ENCODE assay signal across 25 cellular contexts in genomic region chr6:13152804-13153203, GRCh38.
"Had no signal": no experiment of that assay in that cellular context is flagged by ENCODE, and none has a peak within 500 bp of the region (broad histone marks: within the 10 kb centered on the region; RNA-seq: fewer than 3 reads in every experiment).

No MANE protein-coding gene starts in this region.

- H3K36me3 ChIP-seq: breast epithelium, gastroesophageal sphincter, heart right ventricle, tibial artery had no signal

- H3K27ac Mint-ChIP-seq: activated T-cell treated with anti-CD3 and anti-CD28 coated beads, Interleukin-2, amount 50 U/mL, for 72 hours; memory B cell; naive thymus-derived CD8-positive, alpha-beta T cell had no signal

- H3K4me3 ChIP-seq: breast epithelium, gastroesophageal sphincter, heart right ventricle, mucosa of descending colon, tibial artery had no signal

- H3K4me1 Mint-ChIP-seq: memory B cell; naive thymus-derived CD8-positive, alpha-beta T cell had no signal

- H3K4me3 Mint-ChIP-seq: activated T-cell treated with anti-CD3 and anti-CD28 coated beads, Interleukin-2, amount 50 U/mL, for 72 hours; memory B cell; naive thymus-derived CD8-positive, alpha-beta T cell had no signal

- ATAC-seq: activated T-cell treated with anti-CD3 and anti-CD28 coated beads, Interleukin-2, amount 50 U/mL, for 72 hours; esophagus mucosa; gastroesophageal sphincter; mucosa of descending colon; naive thymus-derived CD8-positive, alpha-beta T cell; stimulated activated naive CD8-positive, alpha-beta T cell treated with anti-CD3 and anti-CD28 coated beads, Interleukin-15, Interleukin-2, amounts not matched to agents 100 U/mL and 50 U/mL, for 24 hours had no signal

- DNase-seq: activated CD4-positive, alpha-beta T cell treated with anti-CD3 and anti-CD28 coated beads for 1 hour; activated effector memory CD4-positive, alpha-beta T cell treated with anti-CD3 and anti-CD28 coated beads, Interleukin-2, amount 50 U/mL, for 16 hours; activated naive CD4-positive, alpha-beta T cell treated with anti-CD3 and anti-CD28 coated beads, Interleukin-2, amount 50 U/mL, for 16 hours; activated T-cell treated with anti-CD3 and anti-CD28 coated beads, Interleukin-2, amount 50 U/mL, for 72 hours; aorta; cortex of kidney; effector CD4-positive, alpha-beta T cell; heart right ventricle; kidney; mucosa of descending colon; naive thymus-derived CD8-positive, alpha-beta T cell; nucleus accumbens; posterior cingulate gyrus; stimulated activated CD4-positive, alpha-beta T cell treated with anti-CD3 and anti-CD28 coated beads, Interleukin-12 subunit alpha, Interleukin-12 subunit beta, amount 100 ng/mL, for 4 hours; stimulated activated CD4-positive, alpha-beta T cell treated with anti-CD3 and anti-CD28 coated beads, Interleukin-1b, Interleukin-23, amount 100 ng/mL, for 48 hours; stimulated activated CD8-positive, alpha-beta memory T cell treated with anti-CD3 and anti-CD28 coated beads, Interleukin-4, amount 100 ng/mL, for 48 hours; stimulated activated naive CD8-positive, alpha-beta T cell treated with anti-CD3 and anti-CD28 coated beads, Interleukin-15, Interleukin-2, amounts not matched to agents 100 U/mL and 50 U/mL, for 24 hours; substantia nigra; T-helper 2 cell; tibial artery had no signal

- H3K9me3 ChIP-seq: breast epithelium, mucosa of descending colon, tibial artery had no signal

- H3K27ac ChIP-seq: breast epithelium, gastroesophageal sphincter, heart right ventricle, tibial artery, VCaP had no signal

- H3K9me3 Mint-ChIP-seq: activated T-cell treated with anti-CD3 and anti-CD28 coated beads, Interleukin-2, amount 50 U/mL, for 72 hours; memory B cell; naive thymus-derived CD8-positive, alpha-beta T cell had no signal

- H3K4me1 ChIP-seq: breast epithelium, gastroesophageal sphincter had no signal

- H3K27me3 ChIP-seq: breast epithelium, gastroesophageal sphincter, heart right ventricle, tibial artery had no signal

- H3K36me3 Mint-ChIP-seq: memory B cell; naive thymus-derived CD8-positive, alpha-beta T cell had no signal
